10 cellular contexts compared by ENCODE assay signal in the genomic region with DNA sequence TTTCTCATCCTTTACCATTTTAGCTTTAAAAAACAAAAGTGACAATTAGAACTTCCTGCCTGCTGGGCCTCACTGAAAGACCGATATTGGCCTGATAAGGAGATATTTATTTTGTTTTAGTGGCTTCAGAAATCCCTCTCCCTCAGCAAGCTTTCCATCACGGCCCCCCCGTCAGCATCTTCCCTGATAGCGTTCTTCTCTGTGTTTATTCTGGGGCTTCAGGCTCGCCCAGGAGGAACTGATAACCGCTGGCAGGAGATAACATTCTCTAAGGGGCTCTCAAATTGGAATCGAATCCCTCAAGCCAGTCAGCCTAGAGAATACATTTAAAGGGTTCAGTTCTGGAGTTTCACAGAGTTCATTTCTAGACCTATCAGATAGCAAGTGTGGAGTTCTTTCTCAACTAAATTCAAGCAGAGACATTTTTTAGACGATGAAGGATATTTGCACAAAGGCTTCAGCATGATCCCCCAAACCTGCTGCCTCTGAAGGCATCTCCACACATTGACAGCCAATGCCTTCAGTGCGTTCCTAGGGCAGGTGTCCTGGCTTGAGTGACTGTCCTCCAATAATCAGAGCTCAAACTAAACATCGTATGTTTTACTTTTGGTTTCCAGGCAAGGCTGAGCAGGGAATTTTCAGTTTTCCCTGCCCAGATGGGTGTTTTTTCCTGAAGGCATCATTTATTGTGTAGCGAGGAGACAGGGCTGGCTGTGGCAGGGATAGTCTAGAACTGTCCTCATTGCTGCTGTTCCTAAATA. TPM values are rescaled to one million over a fixed set of nuclear protein-coding genes. Genes with fewer than 3 reads are reported as not detected.
A peak's percentile ranks its signal among the peaks of the same experiment; 100 is the strongest.
DNase-seq lines count a peak whose midpoint lies in the region; ATAC-seq and TF ChIP-seq lines count a peak whose summit lies in the region.
"Had no signal": no experiment of that assay in that cellular context is flagged by ENCODE, and none has a peak within 500 bp of the region (broad histone marks: within the 10 kb centered on the region; RNA-seq: fewer than 3 reads in every experiment).

No MANE protein-coding gene starts in this region.

- H3K79me2 ChIP-seq in ACC112 (ENCODE audit: control insufficient read depth, insufficient read depth, low read length, unreplicated experiment), result no peaks in the 10 kb centered on the region

- H3K4me3 ChIP-seq in ACC112 (ENCODE audit: low read depth, low read length) (peak overlapping the region; percentile 58), GM12865 (ENCODE audit: low read depth, low read length) (peak overlapping the region; percentile 34), adipocyte (ENCODE audit: low read length) (peak overlapping the region; percentile 49), mononuclear cell (ENCODE audit: low read length) (peak overlapping the region; percentile 45)

- H3K9ac ChIP-seq in adipocyte (ENCODE audit: low read length), result no peak overlapping the region

- H3K36me3 ChIP-seq in ACC112 (ENCODE audit: insufficient read depth, low read length), result peaks cover 8% of the 10 kb centered on the region; the same call in 1 of the 2 replicates
- H3K36me3 ChIP-seq in adipocyte (ENCODE audit: control insufficient read depth, insufficient read depth, low read length, severe bottlenecking), result peaks cover 16% of the 10 kb centered on the region
- H3K36me3 ChIP-seq: adrenal gland had no signal

- no peaks in the 10 kb centered on the region for H3K4me1 ChIP-seq in ACC112 (ENCODE audit: control insufficient read depth, insufficient read depth, low read length, unreplicated experiment)
- H3K4me1 ChIP-seq in adipocyte (ENCODE audit: control insufficient read depth, insufficient read depth, low read length), result peaks cover 15% of the 10 kb centered on the region
- peaks cover 42% of the 10 kb centered on the region for H3K4me1 ChIP-seq in mononuclear cell (ENCODE audit: insufficient read depth, low read length)
- H3K4me1 ChIP-seq: adrenal gland had no signal

- H3K9me3 ChIP-seq in adipocyte (ENCODE audit: control insufficient read depth, low read length) (no peaks in the 10 kb centered on the region), mononuclear cell (ENCODE audit: low read depth, low read length) (no peaks in the 10 kb centered on the region)
- H3K9me3 ChIP-seq: adrenal gland had no signal

- H2AFZ ChIP-seq in ACC112 (ENCODE audit: low read length, unreplicated experiment), result peak overlapping the region; percentile 35

- H3K27me3 ChIP-seq in ACC112 (ENCODE audit: insufficient read depth, low read length) (no peaks in the 10 kb centered on the region), adipocyte (replicated peaks; ENCODE audit: control insufficient read depth, insufficient read depth, low read length) (no peaks in the 10 kb centered on the region), mononuclear cell (ENCODE audit: insufficient read depth, low read length) (no peaks in the 10 kb centered on the region)

- TF ChIP-seq CTCF in GM12865 (IDR thresholded peaks at IDR 0.05; ENCODE audit: insufficient read depth, low read depth, low read length, missing control alignments), result no peak

- no peak overlapping the region for H3K27ac ChIP-seq in ACC112 (ENCODE audit: low read depth, low read length)
- H3K27ac ChIP-seq: adrenal gland had no signal

- no peak for ATAC-seq in GM19324 (IDR thresholded peaks at IDR 0.05; ENCODE audit: low FRiP score, unreplicated experiment)

- no peak for DNase-seq in GM12865 (ENCODE audit: low read depth)
- DNase-seq in adipocyte (ENCODE audit: low read depth), result no peak
- DNase-seq in stimulated activated CD4-positive, alpha-beta T cell treated with anti-CD3 and anti-CD28 coated beads, Interleukin-4, amount 100 ng/mL, for 1 hour, result no peak
- DNase-seq in RKO (ENCODE audit: low spot score), result no peak
- DNase-seq in NCI-H2196 (lab: John Stamatoyannopoulos, UW; ENCODE audit: unreplicated experiment), result no peak
- DNase-seq: adrenal gland, NCI-H2081 had no signal

RNA-seq across cellular contexts. Expression of a gene that starts 17.0 kb away (rescaled TPM):
- total RNA-seq in mononuclear cell, result 87.0 TPM
